Comparison of ENCODE assay signal across 9 cellular contexts in genomic region chr10:103772096-103772845, GRCh38.
DNase-seq lines count a peak whose midpoint lies in the region; ATAC-seq and TF ChIP-seq lines count a peak whose summit lies in the region.
"Had no signal": no experiment of that assay in that cellular context is flagged by ENCODE, and none has a peak within 500 bp of the region (broad histone marks: within the 10 kb centered on the region; RNA-seq: fewer than 3 reads in every experiment).

No MANE protein-coding gene starts in this region.

- peak overlapping the region; percentile 50 for H3K4me3 ChIP-seq in fibroblast of villous mesenchyme (ENCODE audit: low read depth, low read length)
- peak overlapping the region; percentile 22 to 52 (median 30) for H3K4me3 ChIP-seq in tibial nerve

- TF ChIP-seq EP300 in tibial nerve (IDR thresholded peaks at IDR 0.05) = peak in 1 of 2 donors; percentile 47

- TF ChIP-seq CTCF in fibroblast of villous mesenchyme (IDR thresholded peaks at IDR 0.05; ENCODE audit: insufficient read depth, low read depth, low read length) (no peak), tibial nerve (IDR thresholded peaks at IDR 0.05) (no peak)

- in situ Hi-C loops in ACHN (cut with HindIII; ENCODE audit: low pct_ligation_motif_present, low pct_unique_long_range_greater_than_20kb, low sequenced_read_pairs) = no loop called here

- peaks cover 0 to 43% (median 18%) of the 10 kb centered on the region in 4 donors for H3K4me1 ChIP-seq in tibial nerve

- H3K27me3 ChIP-seq in tibial nerve = no peaks in the 10 kb centered on the region

- peaks cover 0 to 9% (median 0%) of the 10 kb centered on the region in 4 donors for H3K9me3 ChIP-seq in tibial nerve

- DNase-seq in ACHN = peak; percentile 44
- peak; percentile 83 for DNase-seq in OCI-M1 (lab: John Stamatoyannopoulos, UW)
- peak; percentile 58 for DNase-seq in activated effector memory CD4-positive, alpha-beta T cell treated with Interleukin-2 at 50 U/mL for 16 hours
- DNase-seq in fibroblast of villous mesenchyme (ENCODE audit: low read depth) = peak; percentile 97
- DNase-seq in nucleus accumbens (lab: John Stamatoyannopoulos, UW) = peak in 39 of 56 donors; percentile 13 to 77 (median 44)
- peak; percentile 52 to 60 for DNase-seq in tibial nerve (ENCODE audit: low spot score in 2 of 2)

- ATAC-seq in GM18868 (IDR thresholded peaks at IDR 0.05; ENCODE audit: unreplicated experiment) (peak; percentile 60), HG03103 (IDR thresholded peaks at IDR 0.05; ENCODE audit: low read depth, unreplicated experiment) (peak; percentile 53)

- H3K36me3 ChIP-seq in tibial nerve = no peaks in the 10 kb centered on the region

- no peak for TF ChIP-seq POLR2A in tibial nerve (IDR thresholded peaks at IDR 0.05)

- peak overlapping the region; percentile 47 to 91 (median 80) for H3K27ac ChIP-seq in tibial nerve
- H3K27ac ChIP-seq: HL-60 had no signal

- WGBS in tibial nerve, 2 donors = 5 to 7% methylated on average over 19 to 26 of the region's 28 CpGs

Comparison
In these comparisons a context has a peak if more than half of its experiments do, and no peak if none do; other contexts are left out.
1. Peak in every context shown above with its lines: DNase-seq, ATAC-seq, H3K4me3 ChIP-seq and H3K27ac ChIP-seq.
2. DNase-seq: peak in every context shown above with its lines; median percentile 97 in fibroblast of villous mesenchyme; 83 in OCI-M1; 58 in activated effector memory CD4-positive, alpha-beta T cell treated with Interleukin-2 at 50 U/mL for 16 hours; 56 in tibial nerve; 44 in ACHN; 44 in nucleus accumbens.